In the genomic region with DNA sequence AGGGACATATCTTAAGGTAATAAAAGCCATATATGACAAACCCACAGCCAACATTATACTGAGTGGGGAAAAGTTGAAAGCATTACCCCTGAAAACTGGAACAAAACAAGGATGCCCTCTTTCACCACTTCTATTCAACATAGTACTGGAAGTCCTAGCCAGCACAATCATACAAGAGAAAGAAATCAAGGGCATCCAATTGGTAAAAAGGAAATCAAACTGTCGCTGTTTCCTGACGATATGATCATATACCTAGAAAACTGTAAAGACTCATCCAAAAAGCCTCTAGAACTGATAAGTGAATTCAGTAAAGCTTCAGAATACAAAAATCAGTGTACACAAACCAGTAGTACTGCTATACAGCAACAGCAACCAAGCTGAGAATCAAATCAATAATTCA, we compare ENCODE assay signal across 28 cellular contexts.
"Had no signal": no experiment of that assay in that cellular context is flagged by ENCODE, and none has a peak within 500 bp of the region (broad histone marks: within the 10 kb centered on the region; RNA-seq: fewer than 3 reads in every experiment).

No MANE protein-coding gene starts in this region.

- DNase-seq: natural killer cell; occipital lobe; ovary; posterior cingulate gyrus; psoas muscle; right cardiac atrium; right lobe of liver; sigmoid colon; small intestine; stimulated activated CD4-positive, alpha-beta T cell treated with anti-CD3 and anti-CD28 coated beads, Interleukin-15, amount 100 ng/mL, for 24 hours; stimulated activated CD4-positive, alpha-beta T cell treated with anti-CD3 and anti-CD28 coated beads, Interleukin-2, amount 100 ng/mL, for 24 hours; stimulated activated CD4-positive, alpha-beta T cell treated with anti-CD3 and anti-CD28 coated beads, Interleukin-2, amount 100 ng/mL, for 48 hours; stimulated activated CD4-positive, alpha-beta T cell treated with anti-CD3 and anti-CD28 coated beads, Interleukin-4, amount 100 ng/mL, for 24 hours; stimulated activated naive B cell treated with anti-CD40 and anti-IgM and Interleukin-4, amounts not matched to agents 10 μg/mL and 1 μg/mL and 100 μg/mL, for 72 hours; stimulated activated naive CD4-positive, alpha-beta T cell treated with Interleukin-2 at 50 U/mL for 16 hours; stomach; thyroid gland; trophoblast cell; upper lobe of left lung had no signal

- H3K27me3 Mint-ChIP-seq: progenitor cell of endocrine pancreas; stimulated activated naive B cell treated with anti-CD40 and anti-IgM and Interleukin-4, amounts not matched to agents 10 μg/mL and 1 μg/mL and 100 μg/mL, for 72 hours; stimulated activated naive CD8-positive, alpha-beta T cell treated with anti-CD3 and anti-CD28 coated beads, Interleukin-15, Interleukin-2, amounts not matched to agents 100 ng/mL and 50 ng/mL, for 24 hours had no signal

- H3K27ac ChIP-seq: neural progenitor cell, ovary, parathyroid adenoma, psoas muscle, right lobe of liver, sigmoid colon, stomach, thoracic aorta, thyroid gland, tibial nerve, upper lobe of left lung, vagina had no signal

- H3K36me3 Mint-ChIP-seq: stimulated activated effector memory CD8-positive, alpha-beta T cell treated with anti-CD3 and anti-CD28 coated beads, Interleukin-12 subunit alpha, Interleukin-12 subunit beta, amount 100 ng/mL, for 72 hours had no signal

- H3K4me2 ChIP-seq: neural progenitor cell had no signal

- H3K9me3 ChIP-seq: ovary, thyroid gland had no signal

- H3K9ac ChIP-seq: neural progenitor cell, parathyroid adenoma had no signal

- H3K27me3 ChIP-seq: neural progenitor cell, ovary, right lobe of liver, sigmoid colon, stomach, thyroid gland, tibial nerve, upper lobe of left lung, vagina had no signal

- H3K4me1 ChIP-seq: neural progenitor cell, psoas muscle, right lobe of liver, stomach, tibial nerve had no signal

- H3K4me3 ChIP-seq: neural progenitor cell, ovary, psoas muscle, right lobe of liver, sigmoid colon, stomach, thoracic aorta, thyroid gland, tibial nerve, upper lobe of left lung, vagina had no signal

- H2AFZ ChIP-seq: neural progenitor cell, parathyroid adenoma had no signal

- H3K4me1 Mint-ChIP-seq: neural progenitor cell; stimulated activated effector memory CD8-positive, alpha-beta T cell treated with anti-CD3 and anti-CD28 coated beads, Interleukin-12 subunit alpha, Interleukin-12 subunit beta, amount 100 ng/mL, for 72 hours had no signal

- H3K4me3 Mint-ChIP-seq: natural killer cell; nephron; neural progenitor cell; stimulated activated effector memory CD8-positive, alpha-beta T cell treated with anti-CD3 and anti-CD28 coated beads, Interleukin-12 subunit alpha, Interleukin-12 subunit beta, amount 100 ng/mL, for 72 hours; stimulated activated naive B cell treated with anti-CD40 and anti-IgM and Interleukin-4, amounts not matched to agents 10 μg/mL and 1 μg/mL and 100 μg/mL, for 72 hours; stimulated activated naive CD8-positive, alpha-beta T cell treated with anti-CD3 and anti-CD28 coated beads, Interleukin-15, Interleukin-2, amounts not matched to agents 100 ng/mL and 50 ng/mL, for 24 hours had no signal

- H3K79me2 ChIP-seq: parathyroid adenoma had no signal

- ATAC-seq: natural killer cell; psoas muscle; right cardiac atrium; right lobe of liver; stimulated activated effector memory CD8-positive, alpha-beta T cell treated with anti-CD3 and anti-CD28 coated beads, Interleukin-12 subunit alpha, Interleukin-12 subunit beta, amount 100 ng/mL, for 72 hours; stimulated activated naive B cell treated with anti-CD40 and anti-IgM and Interleukin-4, amounts not matched to agents 10 μg/mL and 1 μg/mL and 100 μg/mL, for 72 hours had no signal

- H3K36me3 ChIP-seq: neural progenitor cell, ovary, right lobe of liver, sigmoid colon, stomach, thoracic aorta, thyroid gland, upper lobe of left lung, vagina had no signal
